ENCODE assay signal across 1 cellular context in the genomic region with DNA sequence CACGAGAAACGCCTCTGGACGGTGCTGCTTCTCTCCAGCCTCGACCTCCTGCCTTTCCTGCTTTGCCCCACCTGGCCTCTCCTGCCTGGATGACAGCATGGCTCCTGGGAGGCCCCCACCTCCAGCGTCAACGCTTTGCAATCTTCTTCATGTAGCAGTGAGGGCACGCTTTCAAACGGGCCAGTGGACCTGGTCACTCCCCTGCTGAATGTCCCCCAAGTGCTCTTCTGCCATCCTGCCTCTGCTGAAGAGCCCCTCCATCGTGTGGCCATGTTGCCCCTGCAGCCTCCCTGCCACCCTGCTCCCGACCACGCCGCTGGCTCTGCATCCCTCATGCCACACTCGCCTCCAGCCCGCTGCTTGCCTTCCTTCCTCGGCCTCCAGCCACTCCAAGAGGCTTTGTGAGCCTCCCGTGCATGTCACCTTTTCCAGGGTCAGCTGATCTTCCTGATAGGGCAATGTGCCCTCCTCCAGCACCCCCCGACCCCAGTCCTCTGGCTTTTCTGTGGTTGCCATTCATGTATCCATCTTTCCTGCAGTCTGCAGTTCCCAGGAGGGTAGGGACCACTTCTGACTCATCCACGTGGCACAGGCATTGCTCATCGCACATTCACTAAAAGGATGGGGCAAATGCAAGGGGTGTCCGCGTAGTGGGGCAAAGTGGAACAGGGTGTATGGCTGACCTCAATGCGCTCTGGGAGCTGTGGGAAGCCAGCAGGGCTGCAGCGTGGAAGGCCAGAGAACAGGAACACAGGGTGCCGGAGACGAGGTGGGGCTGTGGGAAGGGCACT.
TF ChIP-seq lines count a peak whose summit lies in the region.

No MANE protein-coding gene starts in this region.

TF ChIP-seq in SK-N-SH treated with all-trans-retinoic acid at 6 μM for 48 hours, 23 proteins besides CTCF, POLR2A, EP300 and RAD21 (continued from another document):
- TF ChIP-seq CSRNP3 (CRISPR knock-in tag; IDR thresholded peaks at IDR 0.05) (no peak), ZFP30 (CRISPR knock-in tag; IDR thresholded peaks at IDR 0.05) (no peak), ARNTL (CRISPR knock-in tag; IDR thresholded peaks at IDR 0.05; ENCODE audit: borderline replicate concordance, low read depth) (no peak), GLIS3 (CRISPR knock-in tag; IDR thresholded peaks at IDR 0.05) (no peak), ISL1 (CRISPR knock-in tag; IDR thresholded peaks at IDR 0.05) (no peak), OSR1 (CRISPR knock-in tag; IDR thresholded peaks at IDR 0.05) (no peak), RARB (CRISPR knock-in tag; IDR thresholded peaks at IDR 0.05) (no peak), ZFP3 (CRISPR knock-in tag; IDR thresholded peaks at IDR 0.05) (no peak), ZC3H10 (CRISPR knock-in tag; IDR thresholded peaks at IDR 0.05) (no peak), CSDC2 (CRISPR knock-in tag; IDR thresholded peaks at IDR 0.05) (no peak), TCF4 (CRISPR knock-in tag; IDR thresholded peaks at IDR 0.05; ENCODE audit: borderline replicate concordance) (no peak)
- TF ChIP-seq, protein P1, sequence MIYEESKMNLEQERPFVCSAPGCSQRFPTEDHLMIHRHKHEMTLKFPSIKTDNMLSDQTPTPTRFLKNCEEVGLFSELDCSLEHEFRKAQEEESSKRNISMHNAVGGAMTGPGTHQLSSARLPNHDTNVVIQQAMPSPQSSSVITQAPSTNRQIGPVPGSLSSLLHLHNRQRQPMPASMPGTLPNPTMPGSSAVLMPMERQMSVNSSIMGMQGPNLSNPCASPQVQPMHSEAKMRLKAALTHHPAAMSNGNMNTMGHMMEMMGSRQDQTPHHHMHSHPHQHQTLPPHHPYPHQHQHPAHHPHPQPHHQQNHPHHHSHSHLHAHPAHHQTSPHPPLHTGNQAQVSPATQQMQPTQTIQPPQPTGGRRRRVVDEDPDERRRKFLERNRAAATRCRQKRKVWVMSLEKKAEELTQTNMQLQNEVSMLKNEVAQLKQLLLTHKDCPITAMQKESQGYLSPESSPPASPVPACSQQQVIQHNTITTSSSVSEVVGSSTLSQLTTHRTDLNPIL (CRISPR knock-in tag; IDR thresholded peaks at IDR 0.05; ENCODE audit: low read depth), result no peak
